ENCODE assay signal across 13 cellular contexts in the genomic region with DNA sequence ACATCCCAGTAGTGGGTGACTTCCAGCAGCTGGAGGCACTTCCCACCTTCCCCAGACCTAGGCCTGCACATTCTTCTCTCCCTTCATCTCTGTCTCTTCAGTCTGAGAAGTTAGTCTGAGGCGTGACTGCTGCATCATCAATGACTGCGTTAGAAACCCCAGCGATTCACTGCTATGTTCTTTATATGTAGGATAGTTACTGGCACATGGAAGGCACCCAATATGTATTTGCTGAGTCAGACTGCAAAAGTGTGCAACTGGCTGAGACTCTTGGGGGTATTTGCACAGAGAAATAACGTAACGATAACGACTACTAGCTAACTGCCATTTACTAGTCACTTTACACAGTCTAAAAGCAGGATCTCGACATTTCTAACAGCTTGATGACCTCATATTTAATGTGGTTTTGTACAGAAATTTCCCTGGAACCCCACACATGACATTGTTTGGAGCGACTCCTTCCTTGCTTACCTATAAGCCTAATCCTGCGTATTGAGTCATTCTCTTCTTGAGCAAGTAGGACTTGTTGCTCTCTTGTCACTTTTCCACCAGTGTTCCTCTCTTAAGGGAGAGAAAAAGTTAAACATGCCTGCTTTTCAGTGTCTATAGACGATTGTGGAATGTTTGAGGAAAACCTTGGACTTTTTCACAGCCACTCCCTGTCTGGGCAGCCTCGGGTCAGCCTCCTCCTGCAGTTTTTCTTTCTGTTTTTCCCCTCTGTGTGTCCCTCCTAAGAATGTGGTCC. TPM values are rescaled to one million over a fixed set of nuclear protein-coding genes. Genes with fewer than 3 reads are reported as not detected.
DNase-seq lines count a peak whose midpoint lies in the region; ATAC-seq and TF ChIP-seq lines count a peak whose summit lies in the region.
"Had no signal": no experiment of that assay in that cellular context is flagged by ENCODE, and none has a peak within 500 bp of the region (broad histone marks: within the 10 kb centered on the region; RNA-seq: fewer than 3 reads in every experiment).

No MANE protein-coding gene starts in this region.

- DNase-seq in HT-29 (ENCODE audit: low spot score) (peak; percentile 25), fibroblast of mammary gland (ENCODE audit: low read depth) (peak; percentile 33), psoas muscle (no peak), germinal center (ENCODE audit: low spot score) (no peak), GM19238 (ENCODE audit: insufficient read length, low spot score) (no peak)
- DNase-seq in activated CD4-positive, CD25-positive, alpha-beta regulatory T cell treated with anti-CD3 and anti-CD28 coated beads, Interleukin-2, amount 50 U/mL, for 72 hours = no peak
- DNase-seq: substantia nigra had no signal

- H3K36me3 ChIP-seq in psoas muscle (ENCODE audit: insufficient read depth in 1 of 2, low read depth in 1 of 2) = no peaks in the 10 kb centered on the region
- H3K36me3 ChIP-seq: gastroesophageal sphincter, sigmoid colon had no signal

- no peaks in the 10 kb centered on the region for H3K9me3 ChIP-seq in psoas muscle
- H3K9me3 ChIP-seq: gastroesophageal sphincter, sigmoid colon had no signal

- no peaks in the 10 kb centered on the region for H3K27me3 ChIP-seq in psoas muscle (ENCODE audit: insufficient read depth in 3 of 3, low read length in 2 of 3)
- H3K27me3 ChIP-seq: sigmoid colon had no signal

- no peak for TF ChIP-seq CTCF in WI38 (IDR thresholded peaks at IDR 0.05; ENCODE audit: low read depth, low read length)
- TF ChIP-seq CTCF in fibroblast of mammary gland (conservative IDR thresholded peaks at IDR 0.05; ENCODE audit: control insufficient read depth, insufficient read depth, low read depth, low read length) = no peak
- TF ChIP-seq CTCF in psoas muscle (IDR thresholded peaks at IDR 0.05) = no peak

- H3K4me1 ChIP-seq in psoas muscle = no peaks in the 10 kb centered on the region
- H3K4me1 ChIP-seq: gastroesophageal sphincter, sigmoid colon had no signal

- ATAC-seq in psoas muscle (no peak), GM21526 (IDR thresholded peaks at IDR 0.05; ENCODE audit: low FRiP score, unreplicated experiment) (no peak)

- H3K4me3 ChIP-seq in WI38 (ENCODE audit: low read depth, low read length) (peak overlapping the region; percentile 0; the same call in 1 of the 2 replicates), fibroblast of mammary gland (ENCODE audit: control insufficient read depth, low read depth, low read length) (no peak overlapping the region), psoas muscle (no peak overlapping the region)
- H3K4me3 ChIP-seq: gastroesophageal sphincter, sigmoid colon had no signal

- WGBS in psoas muscle, 3 donors = 72 to 77% (median 76%) methylated on average over 11 of the region's 11 CpGs

- intact Hi-C loops in psoas muscle (cut with DNase I) = no loop called here

- H3K27ac ChIP-seq in psoas muscle = peak overlapping the region; percentile 30

RNA-seq across cellular contexts. Expression of a gene that starts 45.5 kb away (rescaled TPM):
- 1.5 and 2.0 TPM in 2 replicates for total RNA-seq in HT-29 (2014; rRNA removed; shearing (Covaris generic))
- 1 to 10 TPM; 2.0 to 8.7 (median 5.7) TPM for total RNA-seq in psoas muscle
- 1 to 10 TPM; 2.0 to 4.6 (median 2.7) TPM for polyA plus RNA-seq in psoas muscle

RNA-seq across cellular contexts. Expression of a gene that starts 45.9 kb away (rescaled TPM):
- total RNA-seq in HT-29 (2014; rRNA removed; shearing (Covaris generic)) = 0.21 TPM in 1 of 2 replicates, not detected in the other
- total RNA-seq in psoas muscle = not detected
- polyA plus RNA-seq in psoas muscle = under 1 TPM in 2 of 3 donors, not detected in 1; 0.03 to 0.05 TPM
- total RNA-seq: H1, OCI-LY7, sigmoid colon had no signal
- polyA plus RNA-seq: H1 had no signal

Comparison
In these comparisons a context has a peak if more than half of its experiments do, and no peak if none do; other contexts are left out.
1. DNase-seq: peak in HT-29 (single experiment) and fibroblast of mammary gland (single experiment); none in psoas muscle (0 of 2), germinal center (single experiment), activated CD4-positive, CD25-positive, alpha-beta regulatory T cell treated with anti-CD3 and anti-CD28 coated beads, Interleukin-2, amount 50 U/mL, for 72 hours (single experiment) and GM19238 (single experiment).